ENCODE assay signal across 8 cellular contexts in the genomic region with DNA sequence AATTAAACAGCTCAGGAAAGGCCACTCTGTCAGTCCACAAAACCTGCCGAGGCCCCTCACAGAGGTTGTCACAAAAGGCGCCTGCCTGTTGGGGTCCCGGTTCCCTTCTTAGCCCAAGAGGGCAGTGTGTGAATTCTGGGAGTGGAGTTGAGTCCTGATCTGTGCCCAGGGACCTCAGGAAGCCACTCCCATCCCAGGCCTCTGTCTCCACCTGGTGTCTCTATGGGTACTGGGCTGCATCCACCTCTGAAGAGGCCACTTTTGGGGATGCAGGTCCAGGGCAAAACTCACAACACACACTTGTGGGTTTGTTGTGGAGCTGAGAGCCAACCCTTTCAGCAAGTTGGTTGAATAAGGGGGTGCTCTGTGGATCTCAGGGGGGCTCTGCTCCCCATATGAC.
DNase-seq lines count a peak whose midpoint lies in the region; ATAC-seq and TF ChIP-seq lines count a peak whose summit lies in the region.

No MANE protein-coding gene starts in this region.

- peak; percentile 75 for DNase-seq in 8988T
- DNase-seq in GM23338 (ENCODE audit: low spot score): peak; percentile 71
- DNase-seq in astrocyte of the spinal cord (ENCODE audit: low read depth, low spot score): no peak
- no peak for DNase-seq in kidney epithelial cell (ENCODE audit: low read depth)
- DNase-seq in islet precursor cell: no peak
- no peak for DNase-seq in activated naive CD4-positive, alpha-beta T cell treated with anti-CD3 and anti-CD28 coated beads, Interleukin-2, amount 50 U/mL, for 72 hours (ENCODE audit: low spot score in 2 of 2)
- DNase-seq in activated T-cell treated with anti-CD3 and anti-CD28 coated beads for 4 hours: no peak

- no peaks in the 10 kb centered on the region for H3K36me3 Mint-ChIP-seq in GM23338 (ENCODE audit: low read depth)
- no peaks in the 10 kb centered on the region for H3K36me3 Mint-ChIP-seq in activated naive CD4-positive, alpha-beta T cell treated with anti-CD3 and anti-CD28 coated beads, Interleukin-2, amount 50 U/mL, for 72 hours

- H3F3A ChIP-seq in GM23338 (replicated peaks; ENCODE audit: low read depth): no peaks in the 10 kb centered on the region

- H3K4me3 ChIP-seq in GM23338 (no peak overlapping the region), astrocyte of the spinal cord (ENCODE audit: low read depth, low read length) (no peak overlapping the region), kidney epithelial cell (ENCODE audit: low read depth, low read length) (no peak overlapping the region)

- no peaks in the 10 kb centered on the region; the same call in 1 of the 2 replicates for H4K20me1 ChIP-seq in GM23338 (replicated peaks; ENCODE audit: insufficient read depth)

- H3K9me3 Mint-ChIP-seq in GM23338: no peaks in the 10 kb centered on the region
- no peaks in the 10 kb centered on the region for H3K9me3 Mint-ChIP-seq in activated naive CD4-positive, alpha-beta T cell treated with anti-CD3 and anti-CD28 coated beads, Interleukin-2, amount 50 U/mL, for 72 hours

- H3K27me3 Mint-ChIP-seq in GM23338 (ENCODE audit: insufficient read depth, low read depth, poor library complexity): peaks cover 17% of the 10 kb centered on the region

- H3K27me3 ChIP-seq in GM23338 (ENCODE audit: insufficient read depth) (no peaks in the 10 kb centered on the region), kidney epithelial cell (ENCODE audit: control insufficient read depth, insufficient read depth, low read length) (no peaks in the 10 kb centered on the region)

- peaks cover 16% of the 10 kb centered on the region for H3K79me2 ChIP-seq in GM23338 (replicated peaks; ENCODE audit: insufficient read depth)

- H3K4me2 ChIP-seq in GM23338: no peak overlapping the region

- H3K4me1 ChIP-seq in GM23338 (ENCODE audit: insufficient read depth): peaks cover 16% of the 10 kb centered on the region

- H2AFZ ChIP-seq in GM23338: no peak overlapping the region

- in situ Hi-C loops in astrocyte of the spinal cord (cut with HindIII; ENCODE audit: low sequenced_read_pairs): no loop called here

- H3K9me2 ChIP-seq in GM23338 (ENCODE audit: insufficient read depth): no peaks in the 10 kb centered on the region

- H3K27ac Mint-ChIP-seq in GM23338: no peak overlapping the region; the same call in 1 of the 2 replicates
- no peak overlapping the region for H3K27ac Mint-ChIP-seq in activated naive CD4-positive, alpha-beta T cell treated with anti-CD3 and anti-CD28 coated beads, Interleukin-2, amount 50 U/mL, for 72 hours

- ATAC-seq in GM23338 (peak; percentile 84), HG03469 (IDR thresholded peaks at IDR 0.05; ENCODE audit: unreplicated experiment) (no peak)
- no peak for ATAC-seq in activated naive CD4-positive, alpha-beta T cell treated with anti-CD3 and anti-CD28 coated beads, Interleukin-2, amount 50 U/mL, for 72 hours

- H3K36me3 ChIP-seq in GM23338 (ENCODE audit: insufficient read depth) (no peaks in the 10 kb centered on the region), kidney epithelial cell (ENCODE audit: control insufficient read depth, insufficient read depth, low read length) (peaks cover 5% of the 10 kb centered on the region)

- H3K4me1 Mint-ChIP-seq in GM23338: peaks cover 23% of the 10 kb centered on the region

- H3K4me3 Mint-ChIP-seq in GM23338: no peak overlapping the region

- H3K27ac ChIP-seq in GM23338 (ENCODE audit: low read depth): 0 out of 2 replicates have a peak overlapping the region, but pooled peaks have one; percentile 16

- TF ChIP-seq CTCF in GM23338 (conservative IDR thresholded peaks at IDR 0.05; ENCODE audit: low read depth in 2 of 2) (peak; percentile 37 to 70; a peak in 3 of 4 replicates), astrocyte of the spinal cord (IDR thresholded peaks at IDR 0.05; ENCODE audit: low read depth, low read length) (peak; percentile 48), kidney epithelial cell (IDR thresholded peaks at IDR 0.05; ENCODE audit: insufficient read depth, low read length, poor library complexity, severe bottlenecking) (peak; percentile 53)

TF ChIP-seq in GM23338, 12 proteins besides CTCF, POLR2A, EP300 and RAD21:
- no peak for TF ChIP-seq ZNF114 (CRISPR knock-in tag; IDR thresholded peaks at IDR 0.05)

Comparison
In these comparisons a context has a peak if more than half of its experiments do, and no peak if none do; other contexts are left out.
1. DNase-seq: peak in 8988T (single experiment) and GM23338 (single experiment); none in astrocyte of the spinal cord (single experiment), kidney epithelial cell (single experiment), islet precursor cell (single experiment), activated naive CD4-positive, alpha-beta T cell treated with anti-CD3 and anti-CD28 coated beads, Interleukin-2, amount 50 U/mL, for 72 hours (0 of 2) and activated T-cell treated with anti-CD3 and anti-CD28 coated beads for 4 hours (single experiment).
2. Peak in every context shown above with its lines, with median percentiles within 50 percentile points of each other: CTCF ChIP-seq.